Comparison of ENCODE assay signal across 24 cellular contexts in the genomic region with DNA sequence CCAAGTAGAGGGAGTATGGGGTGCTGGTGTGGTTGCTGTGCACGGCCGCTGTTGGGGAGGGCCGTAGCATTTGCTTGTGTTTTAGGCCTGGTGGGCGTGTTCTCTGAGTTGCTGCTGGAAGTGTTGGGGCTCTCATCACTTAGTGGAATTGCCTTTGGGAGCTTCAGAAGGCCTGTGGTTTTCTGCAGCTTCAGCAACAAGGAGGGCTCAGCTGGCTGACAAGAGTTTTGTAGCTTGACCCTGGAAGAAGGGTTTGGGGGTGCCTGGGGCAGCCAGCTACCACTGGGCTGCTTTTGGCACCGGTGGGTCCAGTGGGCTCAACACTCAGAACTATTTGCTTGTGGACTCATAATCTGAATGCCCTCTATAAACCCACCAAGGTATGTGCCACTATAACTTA. TPM values are rescaled to one million over a fixed set of nuclear protein-coding genes. Genes with fewer than 3 reads are reported as not detected.
DNase-seq lines count a peak whose midpoint lies in the region; ATAC-seq and TF ChIP-seq lines count a peak whose summit lies in the region.
"Had no signal": no experiment of that assay in that cellular context is flagged by ENCODE, and none has a peak within 500 bp of the region (broad histone marks: within the 10 kb centered on the region; RNA-seq: fewer than 3 reads in every experiment).

No MANE protein-coding gene starts in this region.

- CTCF ChIA-PET in activated CD4-positive, alpha-beta memory T cell treated with anti-CD3 and anti-CD28 coated beads for 36 hours (lab: Charles Lee), result interaction anchor here (1.6 to 4.7 kb wide), 2 partner anchors 17 to 186 kb away, joined by 4 to 15 read pairs; no protein-coding TSS in a partner anchor
- CTCF ChIA-PET in activated CD4-positive, alpha-beta memory T cell treated with anti-CD3 and anti-CD28 coated beads, Interleukin-2, amount 10 ng/mL, durations not matched to agents 7 days and 5 days (lab: Charles Lee), result interaction anchor here (0.7 to 1.4 kb wide), 3 partner anchors 17 to 113 kb away, joined by 3 to 5 read pairs (median 3); a partner anchor contains a TSS
- CTCF ChIA-PET in MCF 10A (lab: Yijun Ruan, JAX), result interaction anchor here (0.6 to 1.7 kb wide), 4 partner anchors 12 to 357 kb away, joined by 3 to 9 read pairs (median 3); no protein-coding TSS in a partner anchor

- no peaks in the 10 kb centered on the region for H3K9me3 ChIP-seq in CD4-positive, CD25-positive, alpha-beta regulatory T cell (ENCODE audit: control insufficient read depth in 2 of 2, low read length in 2 of 2)
- H3K9me3 ChIP-seq in T-helper 17 cell (ENCODE audit: control insufficient read depth, low read length, poor library complexity, severe bottlenecking), result no peaks in the 10 kb centered on the region
- H3K9me3 ChIP-seq: BE2C, heart right ventricle, SJSA1, thoracic aorta had no signal

- H3K4me1 ChIP-seq in CD4-positive, CD25-positive, alpha-beta regulatory T cell (ENCODE audit: control insufficient read depth, insufficient read depth, low read length, poor library complexity, severe bottlenecking), result peaks cover 12% of the 10 kb centered on the region
- H3K4me1 ChIP-seq: BE2C had no signal

- intact Hi-C loops in activated CD4-positive, alpha-beta memory T cell treated with anti-CD3 and anti-CD28 coated beads for 36 hours (cut with micrococcal nuclease), result no loop called here
- intact Hi-C loops in sciatic nerve (cut with DNase I) (no loop called here), MCF 10A (cut with micrococcal nuclease) (no loop called here)

- no peaks in the 10 kb centered on the region for H3K27me3 ChIP-seq in CD4-positive, CD25-positive, alpha-beta regulatory T cell (ENCODE audit: control insufficient read depth, insufficient read depth, low read length)
- H3K27me3 ChIP-seq: BE2C, heart right ventricle, SJSA1 had no signal

- peaks cover 50% of the 10 kb centered on the region for H3K36me3 ChIP-seq in CD4-positive, CD25-positive, alpha-beta regulatory T cell (ENCODE audit: control insufficient read depth, insufficient read depth, low read length)

- H3K27me3 Mint-ChIP-seq in activated CD4-positive, alpha-beta memory T cell treated with anti-CD3 and anti-CD28 coated beads for 36 hours, result no peaks in the 10 kb centered on the region
- no peaks in the 10 kb centered on the region for H3K27me3 Mint-ChIP-seq in activated CD4-positive, alpha-beta memory T cell treated with anti-CD3 and anti-CD28 coated beads, Interleukin-2, amount 10 ng/mL, durations not matched to agents 7 days and 5 days
- no peaks in the 10 kb centered on the region for H3K27me3 Mint-ChIP-seq in CD4-positive, CD25-positive, alpha-beta regulatory T cell
- no peaks in the 10 kb centered on the region for H3K27me3 Mint-ChIP-seq in T-helper 17 cell
- H3K27me3 Mint-ChIP-seq in MCF 10A (ENCODE audit: insufficient read depth, unreplicated experiment), result no peaks in the 10 kb centered on the region
- H3K27me3 Mint-ChIP-seq: activated naive CD4-positive, alpha-beta T cell treated with anti-CD3 and anti-CD28 coated beads, Interleukin-2, amount 10 ng/mL, durations not matched to agents 7 days and 5 days; stimulated activated naive B cell treated with anti-CD40 and anti-IgM and Interleukin-4, amounts not matched to agents 10 μg/mL and 1 μg/mL and 100 μg/mL, for 72 hours had no signal

- no peak for ATAC-seq in CD4-positive, CD25-positive, alpha-beta regulatory T cell (ENCODE audit: low read depth in 2 of 2)
- no peak for ATAC-seq in T-helper 17 cell
- no peak for ATAC-seq in sciatic nerve
- ATAC-seq in SK-N-SH treated with all-trans-retinoic acid at 6 μM for 48 hours, result no peak
- ATAC-seq: activated T-cell treated with anti-CD3 and anti-CD28 coated beads, Interleukin-2, amount 50 U/mL, for 72 hours; GM23338; heart right ventricle; Panc1; stimulated activated naive B cell treated with anti-CD40 and anti-IgM and Interleukin-4, amounts not matched to agents 10 μg/mL and 1 μg/mL and 100 μg/mL, for 72 hours had no signal

- peaks cover 35% of the 10 kb centered on the region for H3K36me3 Mint-ChIP-seq in activated CD4-positive, alpha-beta memory T cell treated with anti-CD3 and anti-CD28 coated beads for 36 hours
- peaks cover 67% of the 10 kb centered on the region for H3K36me3 Mint-ChIP-seq in activated CD4-positive, alpha-beta memory T cell treated with anti-CD3 and anti-CD28 coated beads, Interleukin-2, amount 10 ng/mL, durations not matched to agents 7 days and 5 days (ENCODE audit: low read depth)
- H3K36me3 Mint-ChIP-seq in CD4-positive, CD25-positive, alpha-beta regulatory T cell, result peaks cover 12% of the 10 kb centered on the region
- H3K36me3 Mint-ChIP-seq in T-helper 17 cell (ENCODE audit: low read depth) (no peaks in the 10 kb centered on the region), MCF 10A (ENCODE audit: insufficient read depth, unreplicated experiment) (peaks cover 73% of the 10 kb centered on the region)

- H3K27ac Mint-ChIP-seq in activated CD4-positive, alpha-beta memory T cell treated with anti-CD3 and anti-CD28 coated beads for 36 hours, result peak overlapping the region; percentile 28
- H3K27ac Mint-ChIP-seq in activated CD4-positive, alpha-beta memory T cell treated with anti-CD3 and anti-CD28 coated beads, Interleukin-2, amount 10 ng/mL, durations not matched to agents 7 days and 5 days, result no peak overlapping the region
- H3K27ac Mint-ChIP-seq in CD4-positive, CD25-positive, alpha-beta regulatory T cell, result peak overlapping the region in 2 of 3 donors; percentile 54 to 79
- H3K27ac Mint-ChIP-seq in T-helper 17 cell (peak overlapping the region; percentile 87), MCF 10A (ENCODE audit: low read depth, unreplicated experiment) (no peak overlapping the region)
- H3K27ac Mint-ChIP-seq: activated naive CD4-positive, alpha-beta T cell treated with anti-CD3 and anti-CD28 coated beads, Interleukin-2, amount 10 ng/mL, durations not matched to agents 7 days and 5 days; GM23338; mesothelial cell of epicardium had no signal

- no peak overlapping the region for H3K4me3 Mint-ChIP-seq in activated CD4-positive, alpha-beta memory T cell treated with anti-CD3 and anti-CD28 coated beads for 36 hours
- H3K4me3 Mint-ChIP-seq in activated CD4-positive, alpha-beta memory T cell treated with anti-CD3 and anti-CD28 coated beads, Interleukin-2, amount 10 ng/mL, durations not matched to agents 7 days and 5 days, result no peak overlapping the region
- peak overlapping the region in 2 of 4 donors; percentile 12 to 33 for H3K4me3 Mint-ChIP-seq in CD4-positive, CD25-positive, alpha-beta regulatory T cell
- no peak overlapping the region for H3K4me3 Mint-ChIP-seq in T-helper 17 cell
- H3K4me3 Mint-ChIP-seq in MCF 10A (ENCODE audit: unreplicated experiment), result no peak overlapping the region
- H3K4me3 Mint-ChIP-seq: activated naive CD4-positive, alpha-beta T cell treated with anti-CD3 and anti-CD28 coated beads, Interleukin-2, amount 10 ng/mL, durations not matched to agents 7 days and 5 days; activated T-cell treated with anti-CD3 and anti-CD28 coated beads, Interleukin-2, amount 50 U/mL, for 72 hours; GM23338; mesothelial cell of epicardium; stimulated activated naive B cell treated with anti-CD40 and anti-IgM and Interleukin-4, amounts not matched to agents 10 μg/mL and 1 μg/mL and 100 μg/mL, for 72 hours had no signal

- no TSS peak for BruUV-seq in MCF 10A (replicated peaks; lab: Mats Ljungman, UMichigan)

- H3K4me1 Mint-ChIP-seq in activated CD4-positive, alpha-beta memory T cell treated with anti-CD3 and anti-CD28 coated beads for 36 hours (ENCODE audit: low read depth), result peaks cover 62% of the 10 kb centered on the region
- H3K4me1 Mint-ChIP-seq in activated CD4-positive, alpha-beta memory T cell treated with anti-CD3 and anti-CD28 coated beads, Interleukin-2, amount 10 ng/mL, durations not matched to agents 7 days and 5 days, result peaks cover 46% of the 10 kb centered on the region
- H3K4me1 Mint-ChIP-seq in CD4-positive, CD25-positive, alpha-beta regulatory T cell, result peaks cover 5 to 74% (median 41%) of the 10 kb centered on the region in 4 donors
- H3K4me1 Mint-ChIP-seq in T-helper 17 cell (peaks cover 40% of the 10 kb centered on the region), MCF 10A (ENCODE audit: insufficient read depth, unreplicated experiment) (peaks cover 12% of the 10 kb centered on the region)

- no peak overlapping the region for H3K27ac ChIP-seq in CD4-positive, CD25-positive, alpha-beta regulatory T cell (ENCODE audit: insufficient read depth, low read length, poor library complexity, severe bottlenecking)
- H3K27ac ChIP-seq: SJSA1 had no signal

- DNase-seq in activated CD4-positive, alpha-beta memory T cell treated with anti-CD3 and anti-CD28 coated beads for 36 hours, result no peak
- no peak for DNase-seq in activated CD4-positive, alpha-beta memory T cell treated with anti-CD3 and anti-CD28 coated beads, Interleukin-2, amount 10 ng/mL, durations not matched to agents 7 days and 5 days
- no peak for DNase-seq in CD4-positive, CD25-positive, alpha-beta regulatory T cell
- DNase-seq in T-helper 17 cell, result no peak
- peak; percentile 8 for DNase-seq in sciatic nerve (ENCODE audit: low spot score)
- DNase-seq in MCF 10A (ENCODE audit: unreplicated experiment), result no peak
- no peak for DNase-seq in activated T-cell treated with anti-CD3 and anti-CD28 coated beads, Interleukin-2, amount 50 U/mL, for 48 hours
- DNase-seq: activated CD4-positive, alpha-beta T cell treated with anti-CD3 and anti-CD28 coated beads, Interleukin-2, amount 50 U/mL, for 1 hour; activated naive CD4-positive, alpha-beta T cell treated with anti-CD3 and anti-CD28 coated beads, Interleukin-2, amount 10 ng/mL, durations not matched to agents 7 days and 5 days; activated T-cell treated with anti-CD3 and anti-CD28 coated beads, Interleukin-2, amount 50 U/mL, for 72 hours; BE2C; caudate nucleus; foreskin fibroblast; heart right ventricle; left colon; NCI-H1105; NCI-H2029 treated with DMSO at 0.1 percent for 48 hours; stimulated activated naive B cell treated with anti-CD40 and anti-IgM and Interleukin-4, amounts not matched to agents 10 μg/mL and 1 μg/mL and 100 μg/mL, for 72 hours had no signal

- TF ChIP-seq CTCF in MCF 10A (IDR thresholded peaks at IDR 0.05; ENCODE audit: unreplicated experiment), result no peak

- H3K9me3 Mint-ChIP-seq in activated CD4-positive, alpha-beta memory T cell treated with anti-CD3 and anti-CD28 coated beads for 36 hours, result no peaks in the 10 kb centered on the region
- no peaks in the 10 kb centered on the region for H3K9me3 Mint-ChIP-seq in activated CD4-positive, alpha-beta memory T cell treated with anti-CD3 and anti-CD28 coated beads, Interleukin-2, amount 10 ng/mL, durations not matched to agents 7 days and 5 days
- no peaks in the 10 kb centered on the region for H3K9me3 Mint-ChIP-seq in CD4-positive, CD25-positive, alpha-beta regulatory T cell
- no peaks in the 10 kb centered on the region for H3K9me3 Mint-ChIP-seq in MCF 10A (ENCODE audit: unreplicated experiment)
- H3K9me3 Mint-ChIP-seq: activated naive CD4-positive, alpha-beta T cell treated with anti-CD3 and anti-CD28 coated beads, Interleukin-2, amount 10 ng/mL, durations not matched to agents 7 days and 5 days; activated T-cell treated with anti-CD3 and anti-CD28 coated beads, Interleukin-2, amount 50 U/mL, for 72 hours; GM23338; mesothelial cell of epicardium; stimulated activated naive B cell treated with anti-CD40 and anti-IgM and Interleukin-4, amounts not matched to agents 10 μg/mL and 1 μg/mL and 100 μg/mL, for 72 hours had no signal

- no peak overlapping the region for H3K4me3 ChIP-seq in CD4-positive, CD25-positive, alpha-beta regulatory T cell (ENCODE audit: low read depth, low read length)
- H3K4me3 ChIP-seq: GM23338, heart right ventricle, SJSA1, thoracic aorta had no signal

- POLR2A ChIA-PET in activated CD4-positive, alpha-beta memory T cell treated with anti-CD3 and anti-CD28 coated beads for 36 hours (lab: Charles Lee), result interaction anchor here (0.8 kb wide), 1 partner anchor 12 kb away, joined by 4 read pairs; no protein-coding TSS in a partner anchor
- POLR2A ChIA-PET in activated CD4-positive, alpha-beta memory T cell treated with anti-CD3 and anti-CD28 coated beads, Interleukin-2, amount 10 ng/mL, durations not matched to agents 7 days and 5 days (lab: Charles Lee), result interaction anchor here (0.9 to 1.4 kb wide), 4 partner anchors 12 to 25 kb away, joined by 3 to 4 read pairs (median 4); no protein-coding TSS in a partner anchor
- POLR2A ChIA-PET in MCF 10A (lab: Yijun Ruan, JAX), result interaction anchor here (1.3 kb wide), 1 partner anchor 30 kb away, joined by 4 read pairs; no protein-coding TSS in a partner anchor

RNA-seq across cellular contexts. Expression of a gene that starts 30.9 kb away (rescaled TPM):
- total RNA-seq in activated CD4-positive, alpha-beta memory T cell treated with anti-CD3 and anti-CD28 coated beads for 36 hours, result 10 to 100 TPM; 47.1 to 49.1 TPM
- 10 to 100 TPM; 65.1 to 65.3 TPM for total RNA-seq in activated CD4-positive, alpha-beta memory T cell treated with anti-CD3 and anti-CD28 coated beads, Interleukin-2, amount 10 ng/mL, durations not matched to agents 7 days and 5 days
- total RNA-seq in CD4-positive, CD25-positive, alpha-beta regulatory T cell, result 125 TPM
- polyA plus RNA-seq in CD4-positive, CD25-positive, alpha-beta regulatory T cell, result 10 to 100 TPM; 11.7 to 17.8 (median 13.6) TPM
- total RNA-seq in T-helper 17 cell (100 to 1,000 TPM; 122 to 124 TPM), sciatic nerve (54.4 TPM), MCF 10A (2022) (87.4 and 88.9 TPM in 2 replicates)

Comparison
In these comparisons a context has a peak if more than half of its experiments do, and no peak if none do; other contexts are left out.
1. H3K27ac Mint-ChIP-seq: peak in activated CD4-positive, alpha-beta memory T cell treated with anti-CD3 and anti-CD28 coated beads for 36 hours (single experiment), CD4-positive, CD25-positive, alpha-beta regulatory T cell (2 of 3) and T-helper 17 cell (single experiment); none in activated CD4-positive, alpha-beta memory T cell treated with anti-CD3 and anti-CD28 coated beads, Interleukin-2, amount 10 ng/mL, durations not matched to agents 7 days and 5 days (single experiment) and MCF 10A (single experiment).